Comparison of ENCODE assay signal across 8 cellular contexts in the genomic region with DNA sequence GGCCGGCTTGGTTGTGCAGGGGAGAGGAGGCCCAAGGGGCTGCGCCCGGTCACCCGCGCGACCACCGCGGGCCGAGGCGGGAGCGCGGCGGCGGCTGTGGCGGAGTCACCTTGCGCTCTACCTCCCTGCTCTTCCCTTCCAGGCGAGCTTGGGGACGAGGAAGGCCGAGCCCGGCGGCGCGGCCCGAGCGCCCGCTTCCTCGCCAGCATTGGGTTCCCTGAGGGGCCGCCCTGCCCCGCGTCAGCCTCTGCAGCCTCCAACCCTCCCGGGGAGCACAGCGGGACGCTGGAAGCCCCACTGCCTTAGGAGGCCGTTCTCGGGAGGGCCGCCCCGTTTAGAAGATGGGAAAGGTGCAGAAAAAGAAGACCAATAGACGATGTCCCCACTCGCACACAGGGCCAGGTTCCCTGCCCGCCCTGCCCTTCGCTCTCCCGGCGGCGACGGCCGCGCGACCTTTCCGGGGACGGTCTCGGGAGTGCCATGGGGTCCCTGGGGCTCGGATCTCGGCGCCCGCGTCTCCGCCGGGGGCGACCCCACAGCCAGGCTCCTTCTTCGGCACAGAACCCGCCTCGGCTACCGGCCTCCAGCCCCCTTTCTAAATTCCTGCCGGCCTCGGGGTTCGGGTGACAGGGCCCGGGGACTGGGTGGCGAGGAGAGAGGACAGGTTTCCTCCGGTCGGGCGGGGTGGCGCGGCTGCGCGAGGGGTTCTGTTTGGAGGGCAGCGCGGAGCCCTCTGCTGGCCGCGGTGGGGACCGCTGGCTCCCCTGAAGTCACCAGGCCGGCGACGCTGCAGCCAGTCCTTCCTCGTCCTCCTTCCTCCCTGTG.
DNase-seq lines count a peak whose midpoint lies in the region; TF ChIP-seq lines count a peak whose summit lies in the region.

No MANE protein-coding gene starts in this region.

- DNase-seq in ELR (ENCODE audit: low read depth) = peak; percentile 77
- DNase-seq in GOT3 (lab: John Stamatoyannopoulos, UW) = peak; percentile 34
- peak; percentile 43 for DNase-seq in LHCN-M2 (ENCODE audit: low read depth)
- DNase-seq in SJSA1 (ENCODE audit: low read depth in 1 of 2, low spot score in 2 of 2) = peak; percentile 69 to 83
- DNase-seq in activated naive CD4-positive, alpha-beta T cell treated with anti-CD3 and anti-CD28 coated beads, Interleukin-2, amount 10 ng/mL, durations not matched to agents 7 days and 5 days = peak; percentile 91
- peak; percentile 83 for DNase-seq in globus pallidus (ENCODE audit: low spot score)

- H3K4me3 Mint-ChIP-seq in activated naive CD4-positive, alpha-beta T cell treated with anti-CD3 and anti-CD28 coated beads, Interleukin-2, amount 10 ng/mL, durations not matched to agents 7 days and 5 days = peak overlapping the region; percentile 74

- peak; percentile 95 for TF ChIP-seq CTCF in neutrophil (IDR thresholded peaks at IDR 0.05)

- H3K4me3 ChIP-seq in SJSA1 (peak overlapping the region; percentile 45), neutrophil (ENCODE audit: low read depth in 1 of 2, low read length in 1 of 2) (peak overlapping the region; percentile 69 to 88), subcutaneous abdominal adipose tissue (ENCODE audit: low read depth in 1 of 5, low read length in 5 of 5) (peak overlapping the region in 4 of 5 donors; percentile 75 to 87 (median 82))

- H3K36me3 ChIP-seq in SJSA1 (no peaks in the 10 kb centered on the region), neutrophil (no peaks in the 10 kb centered on the region), subcutaneous abdominal adipose tissue (ENCODE audit: control insufficient read depth in 5 of 5, insufficient read depth in 5 of 5, low read length in 5 of 5) (no peaks in the 10 kb centered on the region)

- H3K9ac ChIP-seq in subcutaneous abdominal adipose tissue (ENCODE audit: low read length in 5 of 5) = peak overlapping the region in 4 of 5 donors; percentile 73 to 88 (median 76)

- no peak overlapping the region for H3K27ac Mint-ChIP-seq in activated naive CD4-positive, alpha-beta T cell treated with anti-CD3 and anti-CD28 coated beads, Interleukin-2, amount 10 ng/mL, durations not matched to agents 7 days and 5 days

- H3K4me1 ChIP-seq in SJSA1 (replicated peaks) (peaks cover 31% of the 10 kb centered on the region), neutrophil (ENCODE audit: control insufficient read depth in 1 of 2, insufficient read depth in 1 of 2, low read depth in 1 of 2, low read length in 1 of 2) (peaks cover 9 to 11% of the 10 kb centered on the region in 2 experiments), subcutaneous abdominal adipose tissue (ENCODE audit: control insufficient read depth in 5 of 5, insufficient read depth in 5 of 5, low read length in 5 of 5) (peaks cover 0 to 14% (median 9%) of the 10 kb centered on the region in 5 donors)

- H3K9me3 ChIP-seq in SJSA1 (replicated peaks) (no peaks in the 10 kb centered on the region), neutrophil (no peaks in the 10 kb centered on the region), subcutaneous abdominal adipose tissue (ENCODE audit: control insufficient read depth in 5 of 5, low read length in 5 of 5) (no peaks in the 10 kb centered on the region)

- H3K27ac ChIP-seq in SJSA1 (no peak overlapping the region), neutrophil (peak overlapping the region; percentile 77), subcutaneous abdominal adipose tissue (ENCODE audit: low read depth, low read length) (no peak overlapping the region)

- 0 out of 2 replicates have a peak, but pooled peaks cover 6% of the 10 kb centered on the region for H3K27me3 ChIP-seq in SJSA1 (replicated peaks)
- peaks cover 36% of the 10 kb centered on the region for H3K27me3 ChIP-seq in neutrophil
- H3K27me3 ChIP-seq in subcutaneous abdominal adipose tissue (ENCODE audit: control insufficient read depth in 5 of 5, insufficient read depth in 4 of 5, low read length in 5 of 5) = no peaks in the 10 kb centered on the region

- CTCF ChIA-PET in activated naive CD4-positive, alpha-beta T cell treated with anti-CD3 and anti-CD28 coated beads, Interleukin-2, amount 10 ng/mL, durations not matched to agents 7 days and 5 days (lab: Charles Lee) = interaction anchor here (0.7 to 1.5 kb wide), 5 partner anchors 44 to 169 kb away, joined by 3 to 5 read pairs (median 4); no protein-coding TSS in a partner anchor

- peaks cover 47% of the 10 kb centered on the region for H3K27me3 Mint-ChIP-seq in activated naive CD4-positive, alpha-beta T cell treated with anti-CD3 and anti-CD28 coated beads, Interleukin-2, amount 10 ng/mL, durations not matched to agents 7 days and 5 days

- H3K9me3 Mint-ChIP-seq in activated naive CD4-positive, alpha-beta T cell treated with anti-CD3 and anti-CD28 coated beads, Interleukin-2, amount 10 ng/mL, durations not matched to agents 7 days and 5 days = no peaks in the 10 kb centered on the region

- no peaks in the 10 kb centered on the region for H3K36me3 Mint-ChIP-seq in activated naive CD4-positive, alpha-beta T cell treated with anti-CD3 and anti-CD28 coated beads, Interleukin-2, amount 10 ng/mL, durations not matched to agents 7 days and 5 days

- H3K4me1 Mint-ChIP-seq in activated naive CD4-positive, alpha-beta T cell treated with anti-CD3 and anti-CD28 coated beads, Interleukin-2, amount 10 ng/mL, durations not matched to agents 7 days and 5 days = peaks cover 3% of the 10 kb centered on the region

Comparison
In these comparisons a context has a peak if more than half of its experiments do, and no peak if none do; other contexts are left out.
1. DNase-seq: peak in every context shown above with its lines; median percentile 91 in activated naive CD4-positive, alpha-beta T cell treated with anti-CD3 and anti-CD28 coated beads, Interleukin-2, amount 10 ng/mL, durations not matched to agents 7 days and 5 days; 83 in globus pallidus; 77 in ELR; 76 in SJSA1; 43 in LHCN-M2; 34 in GOT3.